Comparison of ENCODE assay signal across 1 cellular context in genomic region chr19:35702223-35703012, GRCh38.
TF ChIP-seq lines count a peak whose summit lies in the region.

No MANE protein-coding gene starts in this region.

TF ChIP-seq in A549, 52 proteins besides CTCF, POLR2A, EP300 and RAD21 (continued from another document):
- TF ChIP-seq PBX3 (IDR thresholded peaks at IDR 0.05) (peak; percentile 100), CBX8 (IDR thresholded peaks at IDR 0.05) (no peak), MAZ (IDR thresholded peaks at IDR 0.05; ENCODE audit: borderline replicate concordance, low read depth, low read length) (0 out of 2 replicates have a peak, but pooled peaks have one; percentile 4), SMC3 (IDR thresholded peaks at IDR 0.05) (no peak), HOXA7 (CRISPR knock-in tag; IDR thresholded peaks at IDR 0.05) (no peak), NFE2L2 (conservative IDR thresholded peaks at IDR 0.05; ENCODE audit: low read length) (no peak), RCOR1 (IDR thresholded peaks at IDR 0.05; ENCODE audit: low read depth, low read length) (no peak), ZC3H11A (IDR thresholded peaks at IDR 0.05) (no peak), MYC (IDR thresholded peaks at IDR 0.05; ENCODE audit: borderline replicate concordance, low read length) (peak; percentile 31; the same call in 1 of the 2 replicates), CHD2 (IDR thresholded peaks at IDR 0.05; ENCODE audit: low read length, partially characterized antibody) (no peak), SREBF2 (IDR thresholded peaks at IDR 0.05) (no peak), BCL3 (IDR thresholded peaks at IDR 0.05) (peak; percentile 49; the same call in 1 of the 3 replicates), HMGXB4 (CRISPR knock-in tag; IDR thresholded peaks at IDR 0.05; ENCODE audit: borderline replicate concordance) (no peak), FOXS1 (CRISPR knock-in tag; IDR thresholded peaks at IDR 0.05) (no peak), ZFP36 (IDR thresholded peaks at IDR 0.05; ENCODE audit: borderline replicate concordance, partially characterized antibody) (no peak), HES2 (IDR thresholded peaks at IDR 0.05) (no peak), MAX (IDR thresholded peaks at IDR 0.05) (peak; percentile 78), ZNF302 (CRISPR knock-in tag; IDR thresholded peaks at IDR 0.05) (no peak), ELK1 (IDR thresholded peaks at IDR 0.05; ENCODE audit: low read depth, low read length) (no peak), BHLHE40 (IDR thresholded peaks at IDR 0.05; ENCODE audit: low read depth, low read length) (no peak), RNF2 (IDR thresholded peaks at IDR 0.05; ENCODE audit: borderline replicate concordance, low read depth) (no peak), E2F6 (IDR thresholded peaks at IDR 0.05; ENCODE audit: borderline replicate concordance, low read depth) (peak; percentile 70), JUNB (IDR thresholded peaks at IDR 0.05) (no peak), TFCP2L1 (CRISPR knock-in tag; IDR thresholded peaks at IDR 0.05) (0 out of 2 replicates have a peak, but pooled peaks have one; percentile 19), HOXB5 (CRISPR knock-in tag; IDR thresholded peaks at IDR 0.05) (no peak), GATA3 (IDR thresholded peaks at IDR 0.05; ENCODE audit: borderline replicate concordance) (no peak), KDM1A (IDR thresholded peaks at IDR 0.05; ENCODE audit: low read depth) (0 out of 2 replicates have a peak, but pooled peaks have one; percentile 8), HEYL (CRISPR knock-in tag; IDR thresholded peaks at IDR 0.05) (no peak), POLR2AphosphoS2 (conservative IDR thresholded peaks at IDR 0.05; ENCODE audit: low read length) (no peak), ZSCAN20 (CRISPR knock-in tag; IDR thresholded peaks at IDR 0.05) (no peak), REST (IDR thresholded peaks at IDR 0.05) (peak; percentile 77), FOSL2 (IDR thresholded peaks at IDR 0.05) (no peak), FOSL2 (CRISPR knock-in tag; IDR thresholded peaks at IDR 0.05) (no peak), RFX5 (IDR thresholded peaks at IDR 0.05) (peak; percentile 62; the same call in 1 of the 2 replicates), CHD4 (IDR thresholded peaks at IDR 0.05; ENCODE audit: borderline replicate concordance) (no peak), HOXB13 (CRISPR knock-in tag; IDR thresholded peaks at IDR 0.05; ENCODE audit: low read depth) (no peak; the same call in 1 of the 2 replicates), ATOH8 (CRISPR knock-in tag; IDR thresholded peaks at IDR 0.05; ENCODE audit: low read depth) (no peak), MAFK (IDR thresholded peaks at IDR 0.05; ENCODE audit: partially characterized antibody) (peak; percentile 10), RARB (CRISPR knock-in tag; IDR thresholded peaks at IDR 0.05) (no peak), TP53 (CRISPR knock-in tag; IDR thresholded peaks at IDR 0.05) (no peak), USF2 (IDR thresholded peaks at IDR 0.05) (no peak), FOSB (CRISPR knock-in tag; IDR thresholded peaks at IDR 0.05) (no peak), EHF (CRISPR knock-in tag; IDR thresholded peaks at IDR 0.05) (no peak), JUN (IDR thresholded peaks at IDR 0.05) (no peak), PHF8 (IDR thresholded peaks at IDR 0.05; ENCODE audit: borderline replicate concordance, low read depth) (no peak)
